In genomic region chr13:96284971-96285370, GRCh38 we compare ENCODE assay signal across 7 cellular contexts.
"Had no signal": no experiment of that assay in that cellular context is flagged by ENCODE, and none has a peak within 500 bp of the region (broad histone marks: within the 10 kb centered on the region; RNA-seq: fewer than 3 reads in every experiment).

No MANE protein-coding gene starts in this region.

- H3K27me3 Mint-ChIP-seq: IgD-negative memory B cell had no signal

- H3K27ac Mint-ChIP-seq: HFFc6, IgD-negative memory B cell had no signal

- DNase-seq: GM23248, GOT3, H7, HFFc6 had no signal

- H3K4me3 Mint-ChIP-seq: HFFc6, IgD-negative memory B cell had no signal

- H3K36me3 Mint-ChIP-seq: IgD-negative memory B cell had no signal

- ATAC-seq: HCT116, HepG2 had no signal

- H3K4me1 Mint-ChIP-seq: IgD-negative memory B cell had no signal
